ENCODE assay signal across 1 cellular context in genomic region chr1:156414440-156415064, GRCh38.
A peak's percentile ranks its signal among the peaks of the same experiment; 100 is the strongest.
TF ChIP-seq lines count a peak whose summit lies in the region.

No MANE protein-coding gene starts in this region.

TF ChIP-seq in SK-N-SH, 30 proteins besides CTCF, POLR2A, EP300 and RAD21:
- TF ChIP-seq, protein P1, sequence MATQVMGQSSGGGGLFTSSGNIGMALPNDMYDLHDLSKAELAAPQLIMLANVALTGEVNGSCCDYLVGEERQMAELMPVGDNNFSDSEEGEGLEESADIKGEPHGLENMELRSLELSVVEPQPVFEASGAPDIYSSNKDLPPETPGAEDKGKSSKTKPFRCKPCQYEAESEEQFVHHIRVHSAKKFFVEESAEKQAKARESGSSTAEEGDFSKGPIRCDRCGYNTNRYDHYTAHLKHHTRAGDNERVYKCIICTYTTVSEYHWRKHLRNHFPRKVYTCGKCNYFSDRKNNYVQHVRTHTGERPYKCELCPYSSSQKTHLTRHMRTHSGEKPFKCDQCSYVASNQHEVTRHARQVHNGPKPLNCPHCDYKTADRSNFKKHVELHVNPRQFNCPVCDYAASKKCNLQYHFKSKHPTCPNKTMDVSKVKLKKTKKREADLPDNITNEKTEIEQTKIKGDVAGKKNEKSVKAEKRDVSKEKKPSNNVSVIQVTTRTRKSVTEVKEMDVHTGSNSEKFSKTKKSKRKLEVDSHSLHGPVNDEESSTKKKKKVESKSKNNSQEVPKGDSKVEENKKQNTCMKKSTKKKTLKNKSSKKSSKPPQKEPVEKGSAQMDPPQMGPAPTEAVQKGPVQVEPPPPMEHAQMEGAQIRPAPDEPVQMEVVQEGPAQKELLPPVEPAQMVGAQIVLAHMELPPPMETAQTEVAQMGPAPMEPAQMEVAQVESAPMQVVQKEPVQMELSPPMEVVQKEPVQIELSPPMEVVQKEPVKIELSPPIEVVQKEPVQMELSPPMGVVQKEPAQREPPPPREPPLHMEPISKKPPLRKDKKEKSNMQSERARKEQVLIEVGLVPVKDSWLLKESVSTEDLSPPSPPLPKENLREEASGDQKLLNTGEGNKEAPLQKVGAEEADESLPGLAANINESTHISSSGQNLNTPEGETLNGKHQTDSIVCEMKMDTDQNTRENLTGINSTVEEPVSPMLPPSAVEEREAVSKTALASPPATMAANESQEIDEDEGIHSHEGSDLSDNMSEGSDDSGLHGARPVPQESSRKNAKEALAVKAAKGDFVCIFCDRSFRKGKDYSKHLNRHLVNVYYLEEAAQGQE (IDR thresholded peaks at IDR 0.05; ENCODE audit: low read depth, low read length): peak; percentile 96
- TF ChIP-seq RFX5 (IDR thresholded peaks at IDR 0.05; ENCODE audit: low read length): no peak
